In genomic region chr2:30463535-30463934, GRCh38 we compare ENCODE assay signal across 13 cellular contexts. TPM values are rescaled to one million over a fixed set of nuclear protein-coding genes. Genes with fewer than 3 reads are reported as not detected.
A peak's percentile ranks its signal among the peaks of the same experiment; 100 is the strongest.
DNase-seq lines count a peak whose midpoint lies in the region; ATAC-seq and TF ChIP-seq lines count a peak whose summit lies in the region.
"Had no signal": no experiment of that assay in that cellular context is flagged by ENCODE, and none has a peak within 500 bp of the region (broad histone marks: within the 10 kb centered on the region; RNA-seq: fewer than 3 reads in every experiment).

No MANE protein-coding gene starts in this region.

- no peaks in the 10 kb centered on the region for H3F3A ChIP-seq in PC-3 (ENCODE audit: low read length, unreplicated experiment)

- H3K27me3 ChIP-seq in left ventricle myocardium inferior (ENCODE audit: low read depth), result no peaks in the 10 kb centered on the region
- H3K27me3 ChIP-seq in PC-3 (ENCODE audit: low read length), result no peaks in the 10 kb centered on the region
- no peaks in the 10 kb centered on the region for H3K27me3 ChIP-seq in naive thymus-derived CD4-positive, alpha-beta T cell (ENCODE audit: control insufficient read depth in 2 of 2, insufficient read depth in 2 of 2, low read length in 2 of 2)
- no peaks in the 10 kb centered on the region for H3K27me3 ChIP-seq in upper lobe of right lung
- H3K27me3 ChIP-seq: BLaER1 treated with 17β-estradiol and CSF1 and Interleukin-3, amounts not matched to agents 10 nM and 100 nM had no signal

- peaks cover 5% of the 10 kb centered on the region; the same call in 1 of the 2 replicates for H4K20me1 ChIP-seq in PC-3 (ENCODE audit: low read length)

- H3K4me3 ChIP-seq in left ventricle myocardium inferior (no peak overlapping the region), PC-3 (ENCODE audit: low read length) (no peak overlapping the region), upper lobe of right lung (no peak overlapping the region)
- H3K4me3 ChIP-seq in naive thymus-derived CD4-positive, alpha-beta T cell (ENCODE audit: low read length), result no peak overlapping the region
- H3K4me3 ChIP-seq: BLaER1 treated with 17β-estradiol and CSF1 and Interleukin-3, amounts not matched to agents 10 nM and 100 nM; GM23248; HAP-1 had no signal

- no peak overlapping the region for H3K4me3 Mint-ChIP-seq in naive thymus-derived CD4-positive, alpha-beta T cell
- H3K4me3 Mint-ChIP-seq: B cell had no signal

- peak overlapping the region in 6 of 9 donors; percentile 33 to 87 (median 64) for H3K27ac Mint-ChIP-seq in naive thymus-derived CD4-positive, alpha-beta T cell

- H3K27ac ChIP-seq in left ventricle myocardium inferior (replicated peaks) (peak overlapping the region; percentile 80), PC-3 (ENCODE audit: low read length) (no peak overlapping the region), upper lobe of right lung (no peak overlapping the region)
- no peak overlapping the region for H3K27ac ChIP-seq in naive thymus-derived CD4-positive, alpha-beta T cell (ENCODE audit: low read depth, low read length)
- H3K27ac ChIP-seq: BLaER1 treated with 17β-estradiol and CSF1 and Interleukin-3, amounts not matched to agents 10 nM and 100 nM; GM23248 had no signal

- ATAC-seq in left ventricle myocardium superior (no peak), PC-3 (peak; percentile 74), upper lobe of right lung (no peak)
- no peak for ATAC-seq in naive thymus-derived CD4-positive, alpha-beta T cell

- no peaks in the 10 kb centered on the region for H3K27me3 Mint-ChIP-seq in naive thymus-derived CD4-positive, alpha-beta T cell
- H3K27me3 Mint-ChIP-seq: B cell had no signal

- TF ChIP-seq CTCF in left ventricle myocardium inferior (IDR thresholded peaks at IDR 0.05; ENCODE audit: borderline replicate concordance) (no peak), PC-3 (conservative IDR thresholded peaks at IDR 0.05; ENCODE audit: low read depth, low read length) (no peak), upper lobe of right lung (IDR thresholded peaks at IDR 0.05) (no peak)

- no peaks in the 10 kb centered on the region for H3K9me2 ChIP-seq in PC-3 (replicated peaks; ENCODE audit: low read length)

- POLR2A ChIA-PET in PC-3 (lab: Charles Lee; ENCODE audit: unreplicated experiment), result no interaction called here
- POLR2A ChIA-PET in naive thymus-derived CD4-positive, alpha-beta T cell (lab: Charles Lee), result no interaction called here

- H3K9me3 ChIP-seq in left ventricle myocardium inferior (replicated peaks) (peaks cover 6% of the 10 kb centered on the region), PC-3 (ENCODE audit: low read length) (no peaks in the 10 kb centered on the region), upper lobe of right lung (no peaks in the 10 kb centered on the region)
- no peaks in the 10 kb centered on the region for H3K9me3 ChIP-seq in naive thymus-derived CD4-positive, alpha-beta T cell (ENCODE audit: control insufficient read depth in 2 of 3, low read length in 3 of 3)
- H3K9me3 ChIP-seq: Caco-2 had no signal

- DNase-seq in left ventricle myocardium inferior, result no peak
- no peak for DNase-seq in left ventricle myocardium superior
- DNase-seq in PC-3, result peak; percentile 13
- no peak for DNase-seq in naive thymus-derived CD4-positive, alpha-beta T cell
- no peak for DNase-seq in LoVo (ENCODE audit: low spot score)
- no peak for DNase-seq in NK-92 (lab: John Stamatoyannopoulos, UW; ENCODE audit: unreplicated experiment)
- no peak for DNase-seq in upper lobe of right lung
- DNase-seq: Caco-2, GDM1, GM23248 had no signal

- peaks cover 6 to 73% (median 65%) of the 10 kb centered on the region in 7 donors for H3K4me1 Mint-ChIP-seq in naive thymus-derived CD4-positive, alpha-beta T cell

- no peak overlapping the region for H3K9ac ChIP-seq in PC-3 (ENCODE audit: low read length)
- H3K9ac ChIP-seq: BLaER1 treated with 17β-estradiol and CSF1 and Interleukin-3, amounts not matched to agents 10 nM and 100 nM; GM23248 had no signal

- H3K79me2 ChIP-seq in PC-3 (ENCODE audit: low read length), result peaks cover 73% of the 10 kb centered on the region

- CTCF ChIA-PET in PC-3 (lab: Charles Lee), result no interaction called here
- CTCF ChIA-PET in naive thymus-derived CD4-positive, alpha-beta T cell (lab: Charles Lee), result no interaction called here

- no TSS peak for BruUV-seq in PC-3 (replicated peaks; lab: Mats Ljungman, UMichigan)

- H3K4me2 ChIP-seq in PC-3 (ENCODE audit: low read length), result no peak overlapping the region
- H3K4me2 ChIP-seq: BLaER1 treated with 17β-estradiol and CSF1 and Interleukin-3, amounts not matched to agents 10 nM and 100 nM had no signal

- H3K4me1 ChIP-seq in left ventricle myocardium inferior (peaks cover 61% of the 10 kb centered on the region), PC-3 (ENCODE audit: insufficient read depth, low read length) (0 out of 2 replicates have a peak, but pooled peaks cover 5% of the 10 kb centered on the region), upper lobe of right lung (no peaks in the 10 kb centered on the region)
- H3K4me1 ChIP-seq in naive thymus-derived CD4-positive, alpha-beta T cell (ENCODE audit: control insufficient read depth in 2 of 2, insufficient read depth in 2 of 2, low read length in 2 of 2), result peaks cover 0 to 23% of the 10 kb centered on the region in 2 donors
- H3K4me1 ChIP-seq: Caco-2 had no signal

- no peak overlapping the region for H2AFZ ChIP-seq in PC-3 (ENCODE audit: low read length)
- H2AFZ ChIP-seq: GM23248 had no signal

- peaks cover 0 to 6% (median 1%) of the 10 kb centered on the region in 11 donors for H3K9me3 Mint-ChIP-seq in naive thymus-derived CD4-positive, alpha-beta T cell

- H3K36me3 Mint-ChIP-seq in naive thymus-derived CD4-positive, alpha-beta T cell, result peaks cover 4 to 22% (median 11%) of the 10 kb centered on the region in 5 donors

- intact Hi-C loops in left ventricle myocardium inferior (cut with micrococcal nuclease), result no loop called here
- intact Hi-C loops in left ventricle myocardium superior (cut with micrococcal nuclease), result no loop called here
- intact Hi-C loops in PC-3 (cut with micrococcal nuclease), result loop anchor here (5.0 kb wide), 1 partner anchor 129 kb away; no protein-coding TSS in a partner anchor
- intact Hi-C loops in naive thymus-derived CD4-positive, alpha-beta T cell (cut with micrococcal nuclease), result no loop called here
- intact Hi-C loops in upper lobe of right lung (cut with DNase I), result no loop called here

- no peaks in the 10 kb centered on the region for H3K36me3 ChIP-seq in left ventricle myocardium inferior
- H3K36me3 ChIP-seq in PC-3 (ENCODE audit: low read depth, low read length), result 0 out of 2 replicates have a peak, but pooled peaks cover 2% of the 10 kb centered on the region
- H3K36me3 ChIP-seq in naive thymus-derived CD4-positive, alpha-beta T cell (ENCODE audit: control insufficient read depth in 2 of 3, insufficient read depth in 3 of 3, low read length in 3 of 3), result no peaks in the 10 kb centered on the region
- H3K36me3 ChIP-seq in upper lobe of right lung, result no peaks in the 10 kb centered on the region
- H3K36me3 ChIP-seq: HAP-1 had no signal

RNA-seq across cellular contexts. Expression of gene LCLAT1, which starts 16.5 kb away (rescaled TPM):
- 41.0 TPM for total RNA-seq in left ventricle myocardium inferior
- 33.9 TPM for total RNA-seq in left ventricle myocardium superior
- 19.5 and 22.0 TPM in 2 replicates for total RNA-seq in PC-3 (2014; rRNA removed)
- 10 to 100 TPM; 18.2 to 25.2 (median 22.2) TPM for total RNA-seq in naive thymus-derived CD4-positive, alpha-beta T cell
- 10 to 100 TPM; 16.2 to 37.6 TPM for polyA plus RNA-seq in naive thymus-derived CD4-positive, alpha-beta T cell
- total RNA-seq in upper lobe of right lung, result 16.5 TPM
